Comparison of ENCODE assay signal across 21 cellular contexts in the genomic region with DNA sequence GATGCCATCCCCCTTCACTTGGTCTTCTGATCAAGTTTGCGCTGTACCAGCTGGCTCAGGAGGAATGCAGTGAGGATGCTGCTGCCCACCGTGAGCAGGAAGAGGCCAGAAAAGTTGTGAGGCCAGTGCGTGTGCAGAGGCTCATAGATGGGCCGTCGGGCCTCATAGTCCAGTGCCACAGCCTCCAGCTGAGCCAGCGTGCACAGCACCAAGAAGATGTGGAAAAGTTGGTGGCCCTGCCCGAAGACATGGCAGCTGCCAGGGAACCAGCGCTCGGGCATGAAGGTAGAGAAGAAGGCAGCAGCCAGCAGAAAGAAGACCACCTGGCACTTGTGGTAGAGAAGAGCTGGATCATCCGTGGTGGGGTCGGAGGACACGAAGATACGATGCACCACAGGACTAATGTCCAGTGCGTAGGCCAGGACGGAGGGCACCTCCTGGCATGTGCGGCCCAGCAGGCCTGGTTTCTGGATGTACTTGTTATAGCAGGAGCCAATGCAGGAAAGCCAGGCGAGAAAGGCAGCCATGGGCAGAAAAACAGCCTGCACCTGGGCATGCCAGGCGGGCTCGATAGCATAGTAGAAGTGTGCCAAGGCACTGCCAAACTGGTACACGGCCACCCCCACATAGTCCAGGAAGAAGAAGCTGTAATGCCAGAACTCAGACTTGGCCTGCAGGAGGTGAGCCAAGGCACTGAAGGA. TPM values are rescaled to one million over a fixed set of nuclear protein-coding genes. Genes with fewer than 3 reads are reported as not detected.
DNase-seq lines count a peak whose midpoint lies in the region; ATAC-seq and TF ChIP-seq lines count a peak whose summit lies in the region.
"Had no signal": no experiment of that assay in that cellular context is flagged by ENCODE, and none has a peak within 500 bp of the region (broad histone marks: within the 10 kb centered on the region; RNA-seq: fewer than 3 reads in every experiment).

No MANE protein-coding gene starts in this region.

- TF ChIP-seq POLR2A in sigmoid colon (IDR thresholded peaks at IDR 0.05): no peak

- peak overlapping the region; percentile 8 for H3K27ac Mint-ChIP-seq in activated CD8-positive, alpha-beta T cell treated with anti-CD3 and anti-CD28 coated beads, Interleukin-2, amount 10 ng/mL, durations not matched to agents 7 days and 5 days
- no peak overlapping the region for H3K27ac Mint-ChIP-seq in activated CD8-positive, alpha-beta T cell treated with anti-CD3 and anti-CD28 coated beads for 36 hours
- no peak overlapping the region for H3K27ac Mint-ChIP-seq in effector memory CD8-positive, alpha-beta T cell
- H3K27ac Mint-ChIP-seq: activated naive CD8-positive, alpha-beta T cell; activated T-helper 2 cell treated with anti-CD3 and anti-CD28 coated beads, Interferon-gamma antibody, Interleukin-2, Interleukin-4, amounts not matched to agents 10 μg/mL and 5 μg/mL and 100 μg/mL, durations not matched to agents 14 hours and 24 hours and 36 hours; T-cell had no signal

- ATAC-seq in activated CD8-positive, alpha-beta T cell treated with anti-CD3 and anti-CD28 coated beads, Interleukin-2, amount 10 ng/mL, durations not matched to agents 7 days and 5 days: no peak
- no peak for ATAC-seq in activated CD8-positive, alpha-beta T cell treated with anti-CD3 and anti-CD28 coated beads for 36 hours
- no peak for ATAC-seq in effector memory CD8-positive, alpha-beta T cell (replicated peaks)
- ATAC-seq: GM12878, T-cell had no signal

- no peaks in the 10 kb centered on the region for H3K27me3 Mint-ChIP-seq in activated CD8-positive, alpha-beta T cell treated with anti-CD3 and anti-CD28 coated beads, Interleukin-2, amount 10 ng/mL, durations not matched to agents 7 days and 5 days (ENCODE audit: low read depth)
- no peaks in the 10 kb centered on the region for H3K27me3 Mint-ChIP-seq in activated CD8-positive, alpha-beta T cell treated with anti-CD3 and anti-CD28 coated beads for 36 hours
- H3K27me3 Mint-ChIP-seq in effector memory CD8-positive, alpha-beta T cell: no peaks in the 10 kb centered on the region
- H3K27me3 Mint-ChIP-seq: activated B cell treated with CpG ODN at 0.5 μM for 24 hours; activated naive CD8-positive, alpha-beta T cell; CD4-positive, alpha-beta memory T cell; T-cell had no signal

- H3K9me3 ChIP-seq in sigmoid colon: no peaks in the 10 kb centered on the region
- H3K9me3 ChIP-seq: ascending aorta had no signal

- H3K27ac ChIP-seq in sigmoid colon: no peak overlapping the region
- H3K27ac ChIP-seq: 22Rv1, ascending aorta had no signal

- H3K27me3 ChIP-seq in sigmoid colon: no peaks in the 10 kb centered on the region
- H3K27me3 ChIP-seq: ascending aorta had no signal

- no peak for DNase-seq in activated CD8-positive, alpha-beta T cell treated with anti-CD3 and anti-CD28 coated beads, Interleukin-2, amount 10 ng/mL, durations not matched to agents 7 days and 5 days
- no peak for DNase-seq in activated CD8-positive, alpha-beta T cell treated with anti-CD3 and anti-CD28 coated beads for 36 hours
- DNase-seq in cerebellum (ENCODE audit: low spot score): peak; percentile 58
- peak; percentile 54 for DNase-seq in sigmoid colon
- DNase-seq in effector memory CD8-positive, alpha-beta T cell: no peak
- no peak for DNase-seq in activated T-cell treated with anti-CD3 and anti-CD28 coated beads, Interleukin-2, amount 50 U/mL, for 1 hour
- DNase-seq: activated B cell treated with CpG ODN at 0.5 μM for 24 hours; activated CD4-positive, alpha-beta T cell treated with anti-CD3 and anti-CD28 coated beads, Interleukin-2, amount 50 U/mL, for 1 hour; CD4-positive, alpha-beta memory T cell; NCI-H1436; NCI-H2081 treated with DMSO at 0.1 percent for 48 hours; NCI-H748 treated with DMSO at 0.1 percent for 48 hours; stimulated activated naive CD4-positive, alpha-beta T cell treated with Interleukin-2 at 50 U/mL for 16 hours; T-cell had no signal

- H3K4me3 ChIP-seq in sigmoid colon: no peak overlapping the region
- H3K4me3 ChIP-seq: ascending aorta, GM12878, lung had no signal

- POLR2A ChIA-PET in activated CD8-positive, alpha-beta T cell treated with anti-CD3 and anti-CD28 coated beads, Interleukin-2, amount 10 ng/mL, durations not matched to agents 7 days and 5 days (lab: Charles Lee): no interaction called here
- POLR2A ChIA-PET in activated CD8-positive, alpha-beta T cell treated with anti-CD3 and anti-CD28 coated beads for 36 hours (lab: Charles Lee): interaction anchor here (1.0 kb wide), 1 partner anchor 12 kb away, joined by 3 read pairs; the partner anchor contains the start of gene PAQR7

- H3K4me3 Mint-ChIP-seq in activated CD8-positive, alpha-beta T cell treated with anti-CD3 and anti-CD28 coated beads, Interleukin-2, amount 10 ng/mL, durations not matched to agents 7 days and 5 days: no peak overlapping the region
- H3K4me3 Mint-ChIP-seq in activated CD8-positive, alpha-beta T cell treated with anti-CD3 and anti-CD28 coated beads for 36 hours: no peak overlapping the region
- H3K4me3 Mint-ChIP-seq in effector memory CD8-positive, alpha-beta T cell: no peak overlapping the region
- H3K4me3 Mint-ChIP-seq: activated B cell treated with CpG ODN at 0.5 μM for 24 hours; activated naive CD8-positive, alpha-beta T cell; T-cell had no signal

- TF ChIP-seq EP300 in sigmoid colon (IDR thresholded peaks at IDR 0.05): no peak

- peaks cover 4% of the 10 kb centered on the region for H3K36me3 Mint-ChIP-seq in activated CD8-positive, alpha-beta T cell treated with anti-CD3 and anti-CD28 coated beads, Interleukin-2, amount 10 ng/mL, durations not matched to agents 7 days and 5 days (ENCODE audit: low read depth)
- H3K36me3 Mint-ChIP-seq in activated CD8-positive, alpha-beta T cell treated with anti-CD3 and anti-CD28 coated beads for 36 hours (ENCODE audit: low read depth): peaks cover 12% of the 10 kb centered on the region
- peaks cover 7% of the 10 kb centered on the region for H3K36me3 Mint-ChIP-seq in effector memory CD8-positive, alpha-beta T cell (ENCODE audit: insufficient read depth)
- H3K36me3 Mint-ChIP-seq: T-cell had no signal

- TF ChIP-seq CTCF in activated CD8-positive, alpha-beta T cell treated with anti-CD3 and anti-CD28 coated beads for 36 hours (IDR thresholded peaks at IDR 0.05): no peak
- no peak for TF ChIP-seq CTCF in sigmoid colon (IDR thresholded peaks at IDR 0.05)

- intact Hi-C loops in activated CD8-positive, alpha-beta T cell treated with anti-CD3 and anti-CD28 coated beads for 36 hours (cut with micrococcal nuclease): no loop called here
- intact Hi-C loops in sigmoid colon (cut with DNase I): no loop called here

- 94 to 96% methylated on average over 20 of the region's 20 CpGs for WGBS in sigmoid colon, 2 donors

- peaks cover 0 to 17% (median 10%) of the 10 kb centered on the region in 4 donors for H3K4me1 ChIP-seq in sigmoid colon

- peaks cover 0 to 12% (median 0%) of the 10 kb centered on the region in 4 donors for H3K36me3 ChIP-seq in sigmoid colon

- no peaks in the 10 kb centered on the region for H3K9me3 Mint-ChIP-seq in activated CD8-positive, alpha-beta T cell treated with anti-CD3 and anti-CD28 coated beads, Interleukin-2, amount 10 ng/mL, durations not matched to agents 7 days and 5 days (ENCODE audit: insufficient read depth)
- no peaks in the 10 kb centered on the region for H3K9me3 Mint-ChIP-seq in activated CD8-positive, alpha-beta T cell treated with anti-CD3 and anti-CD28 coated beads for 36 hours
- H3K9me3 Mint-ChIP-seq in effector memory CD8-positive, alpha-beta T cell: no peaks in the 10 kb centered on the region
- H3K9me3 Mint-ChIP-seq: activated B cell treated with CpG ODN at 0.5 μM for 24 hours; activated T-helper 2 cell treated with anti-CD3 and anti-CD28 coated beads, Interferon-gamma antibody, Interleukin-2, Interleukin-4, amounts not matched to agents 10 μg/mL and 5 μg/mL and 100 μg/mL, durations not matched to agents 14 hours and 24 hours and 36 hours; CD4-positive, alpha-beta memory T cell; T-cell had no signal

- CTCF ChIA-PET in activated CD8-positive, alpha-beta T cell treated with anti-CD3 and anti-CD28 coated beads, Interleukin-2, amount 10 ng/mL, durations not matched to agents 7 days and 5 days (lab: Charles Lee): interaction anchor here (1.2 kb wide), 1 partner anchor 7 kb away, joined by 3 read pairs; no protein-coding TSS in a partner anchor
- CTCF ChIA-PET in activated CD8-positive, alpha-beta T cell treated with anti-CD3 and anti-CD28 coated beads for 36 hours (lab: Charles Lee): interaction anchor here (1.2 kb wide), 1 partner anchor 33 kb away, joined by 3 read pairs; no protein-coding TSS in a partner anchor

- peaks cover 23% of the 10 kb centered on the region for H3K4me1 Mint-ChIP-seq in activated CD8-positive, alpha-beta T cell treated with anti-CD3 and anti-CD28 coated beads, Interleukin-2, amount 10 ng/mL, durations not matched to agents 7 days and 5 days (ENCODE audit: low read depth)
- peaks cover 19% of the 10 kb centered on the region for H3K4me1 Mint-ChIP-seq in activated CD8-positive, alpha-beta T cell treated with anti-CD3 and anti-CD28 coated beads for 36 hours (ENCODE audit: low read depth)
- peaks cover 9 to 17% of the 10 kb centered on the region in 2 donors for H3K4me1 Mint-ChIP-seq in effector memory CD8-positive, alpha-beta T cell (ENCODE audit: low read depth in 2 of 2)

RNA-seq across cellular contexts. Expression of gene AUNIP, which starts 3.7 kb away (rescaled TPM):
- 1 to 10 TPM; 7.8 to 9.1 TPM for total RNA-seq in activated CD8-positive, alpha-beta T cell treated with anti-CD3 and anti-CD28 coated beads, Interleukin-2, amount 10 ng/mL, durations not matched to agents 7 days and 5 days
- total RNA-seq in activated CD8-positive, alpha-beta T cell treated with anti-CD3 and anti-CD28 coated beads for 36 hours: 10 to 100 TPM in 1 of 2 experiments, 1 to 10 TPM in 1; 8.8 to 10.3 TPM
- 1.9 TPM for total RNA-seq in cerebellum
- total RNA-seq in sigmoid colon: not detected
- polyA plus RNA-seq in sigmoid colon: 1 to 10 TPM in 1 of 3 donors, under 1 TPM in 1, not detected in 1; 0.46 to 1.9 TPM
- total RNA-seq: ascending aorta; cardiac septum; CD4-positive, alpha-beta memory T cell had no signal
- polyA plus RNA-seq: CD4-positive, alpha-beta memory T cell had no signal

RNA-seq across cellular contexts. Expression of gene PAQR7, which starts 12.6 kb away (rescaled TPM):
- 1 to 10 TPM; 3.2 to 3.3 TPM for total RNA-seq in activated CD8-positive, alpha-beta T cell treated with anti-CD3 and anti-CD28 coated beads, Interleukin-2, amount 10 ng/mL, durations not matched to agents 7 days and 5 days
- 1 to 10 TPM; 6.8 to 8.0 TPM for total RNA-seq in activated CD8-positive, alpha-beta T cell treated with anti-CD3 and anti-CD28 coated beads for 36 hours
- 6.4 TPM for total RNA-seq in cerebellum
- total RNA-seq in sigmoid colon: 1 to 10 TPM; 4.3 to 9.4 (median 6.4) TPM
- polyA plus RNA-seq in sigmoid colon: 1 to 10 TPM in 2 of 3 donors, under 1 TPM in 1; 0.92 to 3.0 (median 1.2) TPM

RNA-seq across cellular contexts. Expression of gene MTFR1L, which starts 43.2 kb away (rescaled TPM):
- 10 to 100 TPM; 26.2 to 26.7 TPM for total RNA-seq in activated CD8-positive, alpha-beta T cell treated with anti-CD3 and anti-CD28 coated beads, Interleukin-2, amount 10 ng/mL, durations not matched to agents 7 days and 5 days
- total RNA-seq in activated CD8-positive, alpha-beta T cell treated with anti-CD3 and anti-CD28 coated beads for 36 hours: 10 to 100 TPM; 25.6 to 27.4 TPM
- total RNA-seq in cerebellum: 39.0 TPM
- 100 to 1,000 TPM; 106 to 150 (median 121) TPM for total RNA-seq in sigmoid colon
- polyA plus RNA-seq in sigmoid colon: 10 to 100 TPM; 26.1 to 38.4 (median 36.1) TPM

RNA-seq across cellular contexts. Expression of gene STMN1, which starts 43.3 kb away (rescaled TPM):
- 100 to 1,000 TPM; 740 to 781 TPM for total RNA-seq in activated CD8-positive, alpha-beta T cell treated with anti-CD3 and anti-CD28 coated beads, Interleukin-2, amount 10 ng/mL, durations not matched to agents 7 days and 5 days
- total RNA-seq in activated CD8-positive, alpha-beta T cell treated with anti-CD3 and anti-CD28 coated beads for 36 hours: 100 to 1,000 TPM; 487 to 493 TPM
- total RNA-seq in cerebellum (281 TPM), sigmoid colon (10 to 100 TPM; 30.7 to 37.5 (median 36.3) TPM)
- polyA plus RNA-seq in sigmoid colon: 100 to 1,000 TPM in 1 of 3 donors, 10 to 100 TPM in 2; 61.3 to 175 (median 97.1) TPM

Comparison
In these comparisons a context has a peak if more than half of its experiments do, and no peak if none do; other contexts are left out.
1. DNase-seq: peak in cerebellum (single experiment) and sigmoid colon (single experiment); none in activated CD8-positive, alpha-beta T cell treated with anti-CD3 and anti-CD28 coated beads, Interleukin-2, amount 10 ng/mL, durations not matched to agents 7 days and 5 days (single experiment), activated CD8-positive, alpha-beta T cell treated with anti-CD3 and anti-CD28 coated beads for 36 hours (single experiment), effector memory CD8-positive, alpha-beta T cell (0 of 3) and activated T-cell treated with anti-CD3 and anti-CD28 coated beads, Interleukin-2, amount 50 U/mL, for 1 hour (single experiment).